Comparison of ENCODE assay signal across 8 cellular contexts in genomic region chr5:15598294-15598902, GRCh38.
DNase-seq lines count a peak whose midpoint lies in the region; ATAC-seq, FAIRE-seq and TF ChIP-seq lines count a peak whose summit lies in the region.

No MANE protein-coding gene starts in this region.

- H3K27me3 ChIP-seq in HAP-1 (ENCODE audit: low read depth) (no peaks in the 10 kb centered on the region), keratinocyte (ENCODE audit: control insufficient read depth, extremely low read depth, insufficient read depth, low read length) (no peaks in the 10 kb centered on the region), H7 (ENCODE audit: control insufficient read depth, insufficient read depth, low read length) (no peaks in the 10 kb centered on the region), tibial artery (no peaks in the 10 kb centered on the region)

- H3K4me2 ChIP-seq in keratinocyte (ENCODE audit: control insufficient read depth, extremely low read depth, insufficient read depth, low read depth, low read length) = no peak overlapping the region

- no peaks in the 10 kb centered on the region for H3K79me2 ChIP-seq in keratinocyte (ENCODE audit: control insufficient read depth, insufficient read depth, low read length)

- peaks cover 12% of the 10 kb centered on the region for H3K4me1 ChIP-seq in HAP-1
- H3K4me1 ChIP-seq in keratinocyte (ENCODE audit: control insufficient read depth, extremely low read depth, insufficient read depth, low read length) = no peaks in the 10 kb centered on the region
- H3K4me1 ChIP-seq in tibial artery = peaks cover 0 to 28% (median 5%) of the 10 kb centered on the region in 4 donors

- H2AFZ ChIP-seq in keratinocyte (ENCODE audit: control insufficient read depth, low read length) = no peak overlapping the region

- in situ Hi-C loops in HAP-1 (cut with MboI; ENCODE audit: low sequenced_read_pairs) = no loop called here

- H3K27me3 Mint-ChIP-seq in T-helper 17 cell = no peaks in the 10 kb centered on the region

- ATAC-seq in SK-N-SH treated with all-trans-retinoic acid at 6 μM for 48 hours = peak; percentile 42; the same call in 2 of the 3 replicates
- no peak for ATAC-seq in T-helper 17 cell

- H3K36me3 ChIP-seq in HAP-1 (replicated peaks) (no peaks in the 10 kb centered on the region), keratinocyte (ENCODE audit: control insufficient read depth in 2 of 2, extremely low read depth in 1 of 2, insufficient read depth in 2 of 2, low read length in 2 of 2) (no peaks in the 10 kb centered on the region), H7 (replicated peaks; ENCODE audit: control insufficient read depth, insufficient read depth, low read length) (no peaks in the 10 kb centered on the region), tibial artery (no peaks in the 10 kb centered on the region)

- H3K9me3 ChIP-seq in HAP-1 (no peaks in the 10 kb centered on the region), keratinocyte (ENCODE audit: control insufficient read depth, low read depth, low read length) (no peaks in the 10 kb centered on the region), tibial artery (no peaks in the 10 kb centered on the region), T-helper 17 cell (ENCODE audit: control insufficient read depth, low read length, poor library complexity, severe bottlenecking) (no peaks in the 10 kb centered on the region)

- H3K36me3 Mint-ChIP-seq in T-helper 17 cell (ENCODE audit: low read depth) = no peaks in the 10 kb centered on the region

- H3K9me1 ChIP-seq in keratinocyte (ENCODE audit: control insufficient read depth, extremely low read depth, insufficient read depth, low read length) = no peaks in the 10 kb centered on the region

- H3K27ac Mint-ChIP-seq in T-helper 17 cell = no peak overlapping the region

- H3K4me3 ChIP-seq in HAP-1 = no peak overlapping the region
- H3K4me3 ChIP-seq in keratinocyte (ENCODE audit: control insufficient read depth in 2 of 3, extremely low read depth in 1 of 3, insufficient read depth in 2 of 3, low read depth in 1 of 3, low read length in 3 of 3) = no peak overlapping the region
- H3K4me3 ChIP-seq in H7 (ENCODE audit: insufficient read depth, low read depth, low read length) = no peak overlapping the region
- no peak overlapping the region for H3K4me3 ChIP-seq in tibial artery

- TF ChIP-seq CTCF in keratinocyte (optimal IDR thresholded peaks at IDR 0.05 in 1 of 3, IDR thresholded peaks at IDR 0.05 in 1 of 3, conservative IDR thresholded peaks at IDR 0.05 in 1 of 3; ENCODE audit: extremely low read depth in 1 of 3, insufficient read depth in 2 of 3, low read length in 3 of 3) (peak in 2 of 3 experiments; percentile 26 to 45), tibial artery (IDR thresholded peaks at IDR 0.05) (peak in 1 of 2 experiments; percentile 39)

- dilution Hi-C loops in keratinocyte (cut with MboI; ENCODE audit: extremely low pct_ligation_motif_present, low sequenced_read_pairs) = no loop called here

- intact Hi-C loops in tibial artery (cut with DNase I; ENCODE audit: low total_unique reads) = no loop called here

- H3K27ac ChIP-seq in keratinocyte (ENCODE audit: control insufficient read depth, insufficient read depth, low read length) (no peak overlapping the region), tibial artery (no peak overlapping the region)

- H3K4me1 Mint-ChIP-seq in T-helper 17 cell = no peaks in the 10 kb centered on the region

- no peak overlapping the region for H3K4me3 Mint-ChIP-seq in T-helper 17 cell

- FAIRE-seq in keratinocyte (lab: Jason Lieb, UNC) = no peak

- DNase-seq in COLO668 (lab: John Stamatoyannopoulos, UW; ENCODE audit: unreplicated experiment) = peak; percentile 31
- DNase-seq in HAP-1 (ENCODE audit: low spot score in 2 of 2) = peak; percentile 13 to 73
- DNase-seq in keratinocyte (ENCODE audit: low read depth, low spot score) = no peak
- no peak for DNase-seq in iPS-NIHi7 (ENCODE audit: extremely low spot score)
- no peak for DNase-seq in H7
- no peak for DNase-seq in tibial artery
- DNase-seq in T-helper 17 cell = no peak

- H3K9ac ChIP-seq in keratinocyte (ENCODE audit: control insufficient read depth, extremely low read depth, insufficient read depth, low read length) = no peak overlapping the region

- no peaks in the 10 kb centered on the region for H4K20me1 ChIP-seq in keratinocyte (ENCODE audit: control insufficient read depth, extremely low read depth, insufficient read depth, low read length)

TF ChIP-seq in SK-N-SH treated with all-trans-retinoic acid at 6 μM for 48 hours, 23 proteins besides CTCF, POLR2A, EP300 and RAD21 (continues in another document):
- no peak for TF ChIP-seq ARNTL (CRISPR knock-in tag; IDR thresholded peaks at IDR 0.05; ENCODE audit: borderline replicate concordance, low read depth)
- TF ChIP-seq ZNF8 (CRISPR knock-in tag; IDR thresholded peaks at IDR 0.05) = no peak
- no peak for TF ChIP-seq ISL1 (CRISPR knock-in tag; IDR thresholded peaks at IDR 0.05)
- no peak for TF ChIP-seq OSR1 (CRISPR knock-in tag; IDR thresholded peaks at IDR 0.05)
- TF ChIP-seq ESRRG (CRISPR knock-in tag; IDR thresholded peaks at IDR 0.05) = no peak
- TF ChIP-seq PATZ1 (CRISPR knock-in tag; IDR thresholded peaks at IDR 0.05; ENCODE audit: borderline replicate concordance) = no peak
- no peak for TF ChIP-seq ZNF70 (CRISPR knock-in tag; IDR thresholded peaks at IDR 0.05)
- TF ChIP-seq TCF4 (CRISPR knock-in tag; IDR thresholded peaks at IDR 0.05; ENCODE audit: borderline replicate concordance) = no peak
- TF ChIP-seq ZFP30 (CRISPR knock-in tag; IDR thresholded peaks at IDR 0.05) = no peak
- TF ChIP-seq PPARA (CRISPR knock-in tag; IDR thresholded peaks at IDR 0.05; ENCODE audit: borderline replicate concordance) = no peak
- no peak for TF ChIP-seq TSHZ2 (CRISPR knock-in tag; IDR thresholded peaks at IDR 0.05)
- no peak for TF ChIP-seq CREB5 (CRISPR knock-in tag; IDR thresholded peaks at IDR 0.05; ENCODE audit: low read depth)
- no peak for TF ChIP-seq ZNF565 (CRISPR knock-in tag; conservative IDR thresholded peaks at IDR 0.05; ENCODE audit: low read depth)
- TF ChIP-seq CSRNP3 (CRISPR knock-in tag; IDR thresholded peaks at IDR 0.05) = no peak

Comparison
In these comparisons a context has a peak if more than half of its experiments do, and no peak if none do; other contexts are left out.
1. DNase-seq: peak in COLO668 (single experiment) and HAP-1 (2 of 2); none in keratinocyte (single experiment), iPS-NIHi7 (single experiment), H7 (single experiment), tibial artery (0 of 2) and T-helper 17 cell (0 of 3).